In the genomic region with DNA sequence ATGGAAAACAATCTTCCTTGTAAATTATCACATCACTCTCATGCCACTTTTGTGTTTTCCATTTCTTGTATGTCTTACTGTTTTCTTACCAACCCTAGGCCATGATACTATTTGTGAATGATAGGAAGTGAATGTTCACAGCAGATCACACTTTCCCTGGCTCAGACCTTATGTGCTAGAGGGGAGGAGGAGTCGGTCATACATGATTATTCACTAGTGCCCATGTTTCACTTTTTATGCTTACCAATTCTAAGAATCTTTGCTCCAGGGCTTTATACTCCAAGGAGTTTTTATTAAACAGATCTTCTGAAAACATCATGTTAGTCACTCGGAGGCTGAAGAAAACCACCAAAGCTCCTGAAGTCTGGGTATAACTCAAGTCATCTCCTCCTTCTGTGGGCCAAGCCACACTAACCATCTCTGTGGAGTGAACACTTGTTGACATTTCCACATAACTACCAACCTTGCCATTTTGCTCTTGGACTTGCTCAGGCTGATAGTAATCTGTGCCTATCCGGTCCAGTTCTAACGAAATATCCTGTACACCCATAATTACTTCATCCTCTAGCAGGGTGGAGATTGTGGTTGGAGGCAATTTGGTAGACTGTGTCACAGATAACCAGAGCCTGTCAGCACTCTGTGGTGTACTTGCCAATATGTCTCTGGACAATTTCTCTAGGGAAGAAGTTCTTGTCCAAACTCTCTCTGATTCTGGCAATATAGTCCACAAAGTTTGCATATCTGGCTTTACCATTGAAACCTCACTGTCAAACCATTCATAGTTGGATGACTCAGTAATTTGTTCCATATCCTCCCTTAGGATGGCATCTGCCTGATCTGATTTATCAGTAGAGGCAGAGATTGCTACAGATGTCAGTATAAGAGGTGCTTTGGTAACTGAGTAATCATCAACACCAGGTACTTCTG, we compare ENCODE assay signal across 1 cellular context.
A peak's percentile ranks its signal among the peaks of the same experiment; 100 is the strongest.
TF ChIP-seq lines count a peak whose summit lies in the region.

No MANE protein-coding gene starts in this region.

TF ChIP-seq in SK-N-SH, 30 proteins besides CTCF, POLR2A, EP300 and RAD21 (continued from another document):
- TF ChIP-seq, protein P1, sequence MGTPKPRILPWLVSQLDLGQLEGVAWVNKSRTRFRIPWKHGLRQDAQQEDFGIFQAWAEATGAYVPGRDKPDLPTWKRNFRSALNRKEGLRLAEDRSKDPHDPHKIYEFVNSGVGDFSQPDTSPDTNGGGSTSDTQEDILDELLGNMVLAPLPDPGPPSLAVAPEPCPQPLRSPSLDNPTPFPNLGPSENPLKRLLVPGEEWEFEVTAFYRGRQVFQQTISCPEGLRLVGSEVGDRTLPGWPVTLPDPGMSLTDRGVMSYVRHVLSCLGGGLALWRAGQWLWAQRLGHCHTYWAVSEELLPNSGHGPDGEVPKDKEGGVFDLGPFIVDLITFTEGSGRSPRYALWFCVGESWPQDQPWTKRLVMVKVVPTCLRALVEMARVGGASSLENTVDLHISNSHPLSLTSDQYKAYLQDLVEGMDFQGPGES (IDR thresholded peaks at IDR 0.05; ENCODE audit: low read depth, low read length): no peak
- TF ChIP-seq, protein P2, sequence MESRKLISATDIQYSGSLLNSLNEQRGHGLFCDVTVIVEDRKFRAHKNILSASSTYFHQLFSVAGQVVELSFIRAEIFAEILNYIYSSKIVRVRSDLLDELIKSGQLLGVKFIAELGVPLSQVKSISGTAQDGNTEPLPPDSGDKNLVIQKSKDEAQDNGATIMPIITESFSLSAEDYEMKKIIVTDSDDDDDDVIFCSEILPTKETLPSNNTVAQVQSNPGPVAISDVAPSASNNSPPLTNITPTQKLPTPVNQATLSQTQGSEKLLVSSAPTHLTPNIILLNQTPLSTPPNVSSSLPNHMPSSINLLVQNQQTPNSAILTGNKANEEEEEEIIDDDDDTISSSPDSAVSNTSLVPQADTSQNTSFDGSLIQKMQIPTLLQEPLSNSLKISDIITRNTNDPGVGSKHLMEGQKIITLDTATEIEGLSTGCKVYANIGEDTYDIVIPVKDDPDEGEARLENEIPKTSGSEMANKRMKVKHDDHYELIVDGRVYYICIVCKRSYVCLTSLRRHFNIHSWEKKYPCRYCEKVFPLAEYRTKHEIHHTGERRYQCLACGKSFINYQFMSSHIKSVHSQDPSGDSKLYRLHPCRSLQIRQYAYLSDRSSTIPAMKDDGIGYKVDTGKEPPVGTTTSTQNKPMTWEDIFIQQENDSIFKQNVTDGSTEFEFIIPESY (IDR thresholded peaks at IDR 0.05; ENCODE audit: borderline replicate concordance, low read depth): no peak
- TF ChIP-seq TCF12 (IDR thresholded peaks at IDR 0.05) (peak; percentile 69), TEAD4 (IDR thresholded peaks at IDR 0.05; ENCODE audit: borderline replicate concordance, insufficient read depth) (0 out of 2 replicates have a peak, but pooled peaks have one; percentile 10), GABPA (IDR thresholded peaks at IDR 0.05; ENCODE audit: low read depth) (no peak), EZH2phosphoT487 (IDR thresholded peaks at IDR 0.05; ENCODE audit: borderline replicate concordance, low read depth) (no peak), TAF1 (IDR thresholded peaks at IDR 0.05; ENCODE audit: borderline replicate concordance, low read depth, low read length) (no peak), NRF1 (IDR thresholded peaks at IDR 0.05; ENCODE audit: low read depth, low read length) (no peak), MXI1 (IDR thresholded peaks at IDR 0.05; ENCODE audit: low read depth, low read length) (no peak)
